Comparison of ENCODE assay signal across 19 cellular contexts in the genomic region with DNA sequence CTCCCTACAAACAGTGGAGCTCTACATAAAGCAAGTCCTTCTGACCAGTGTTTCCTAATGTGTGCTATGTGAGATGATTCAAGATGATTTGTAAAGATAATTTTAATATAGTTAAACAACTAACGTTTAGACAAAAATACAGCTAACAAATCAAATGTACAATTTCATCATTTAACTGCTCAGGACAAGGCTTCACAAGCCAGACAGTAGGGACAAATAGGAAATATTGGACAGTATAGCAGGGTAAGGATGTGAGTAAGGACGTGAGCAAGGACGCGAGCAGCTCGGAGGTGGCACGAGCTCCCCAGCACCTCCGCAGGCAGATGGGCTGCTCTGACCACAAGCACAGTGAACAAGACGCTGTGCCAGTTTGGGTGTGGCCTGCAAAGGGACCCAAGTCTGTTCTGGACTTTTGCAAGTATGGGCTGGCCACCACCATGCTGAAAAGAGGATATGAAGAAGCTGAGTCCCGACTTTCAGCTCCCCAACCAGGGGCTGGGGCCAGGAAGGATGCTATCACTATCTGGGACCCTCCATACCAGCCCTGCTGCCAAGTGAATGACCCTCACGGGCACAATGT. TPM values are rescaled to one million over a fixed set of nuclear protein-coding genes. Genes with fewer than 3 reads are reported as not detected.
"Had no signal": no experiment of that assay in that cellular context is flagged by ENCODE, and none has a peak within 500 bp of the region (broad histone marks: within the 10 kb centered on the region; RNA-seq: fewer than 3 reads in every experiment).

No MANE protein-coding gene starts in this region.

- H3K4me3 Mint-ChIP-seq: activated CD4-positive, alpha-beta T cell treated with anti-CD3 and anti-CD28 coated beads, Interleukin-2, amount 10 ng/mL, durations not matched to agents 7 days and 5 days; mesothelial cell of epicardium had no signal

- H3K27me3 Mint-ChIP-seq: activated CD4-positive, alpha-beta T cell treated with anti-CD3 and anti-CD28 coated beads, Interleukin-2, amount 10 ng/mL, durations not matched to agents 7 days and 5 days had no signal

- H3K27ac ChIP-seq: body of pancreas, coronary artery, foreskin keratinocyte, SJCRH30, stomach, testis, upper lobe of right lung had no signal

- H3K4me3 ChIP-seq: body of pancreas, coronary artery, SJCRH30, stomach, testis, upper lobe of right lung had no signal

- H3K27me3 ChIP-seq: body of pancreas, foreskin keratinocyte, SJCRH30, stomach, testis, upper lobe of right lung had no signal

- DNase-seq: activated CD4-positive, alpha-beta T cell treated with anti-CD3 and anti-CD28 coated beads, Interleukin-2, amount 10 ng/mL, durations not matched to agents 7 days and 5 days; activated CD4-positive, CD25-positive, alpha-beta regulatory T cell; activated naive CD4-positive, alpha-beta T cell treated with anti-CD3 and anti-CD28 coated beads, Interleukin-2, amount 50 U/mL, for 16 hours; amygdala; body of pancreas; central memory CD4-positive, alpha-beta T cell; effector CD4-positive, alpha-beta T cell; foreskin keratinocyte; kidney glomerular epithelial cell; left ventricle myocardium superior; SJCRH30; stomach; SW 1271; testis; upper lobe of right lung had no signal

- H3K4me1 ChIP-seq: foreskin keratinocyte had no signal

- H3K9me3 ChIP-seq: body of pancreas, SJCRH30, stomach, testis, upper lobe of right lung had no signal

- ATAC-seq: body of pancreas, foreskin keratinocyte, left ventricle myocardium superior, sciatic nerve, upper lobe of right lung had no signal

- H3K9me3 Mint-ChIP-seq: activated CD4-positive, alpha-beta T cell treated with anti-CD3 and anti-CD28 coated beads, Interleukin-2, amount 10 ng/mL, durations not matched to agents 7 days and 5 days; mesothelial cell of epicardium had no signal

- H3K27ac Mint-ChIP-seq: activated CD4-positive, alpha-beta T cell treated with anti-CD3 and anti-CD28 coated beads, Interleukin-2, amount 10 ng/mL, durations not matched to agents 7 days and 5 days; mesothelial cell of epicardium had no signal

RNA-seq across cellular contexts. Expression of a gene that starts 40.7 kb away (rescaled TPM):
- total RNA-seq: myocyte had no signal
